ENCODE assay signal across 8 cellular contexts in the genomic region with DNA sequence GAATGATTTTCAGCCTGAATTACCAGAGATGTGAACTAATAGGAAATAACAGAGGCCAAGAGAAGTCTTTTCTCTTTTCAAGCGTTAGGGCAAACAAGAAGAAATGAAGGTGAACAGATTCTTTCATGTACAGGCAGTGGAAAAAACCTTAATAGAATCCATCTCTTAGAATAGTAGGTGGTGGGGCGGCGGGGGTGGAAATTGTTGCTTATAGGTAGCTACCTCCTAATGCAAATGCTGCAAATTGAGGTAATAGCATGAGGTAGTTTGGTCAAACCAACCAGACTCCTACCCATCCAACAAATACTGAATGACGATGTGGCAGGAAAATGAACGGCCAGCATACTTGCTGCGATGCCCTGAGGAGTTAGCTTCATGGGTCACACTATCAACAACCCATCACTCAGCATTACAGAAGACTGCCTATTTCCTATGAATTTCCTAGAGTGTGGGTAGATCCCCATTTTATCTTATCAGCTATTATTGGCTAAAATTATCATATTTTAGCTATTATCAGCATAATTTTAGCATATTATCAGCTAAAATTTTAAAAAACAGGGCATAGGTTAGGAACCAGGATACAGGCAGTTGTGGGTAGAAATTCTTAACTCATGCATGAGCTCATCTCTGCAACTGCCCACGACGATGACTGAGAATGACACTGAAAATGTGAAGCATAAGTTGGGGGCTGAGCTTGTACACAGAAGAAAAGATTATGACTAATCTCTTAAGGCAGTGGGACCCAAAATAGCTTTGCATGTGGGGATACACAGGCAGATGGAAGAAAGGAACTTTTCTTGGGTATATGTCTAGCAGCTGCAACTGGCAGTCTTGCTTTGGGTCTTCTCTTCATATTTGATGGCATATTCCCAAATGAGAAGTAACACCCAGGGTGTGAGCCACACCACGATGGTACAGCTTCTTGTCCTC.
A peak's percentile ranks its signal among the peaks of the same experiment; 100 is the strongest.
DNase-seq lines count a peak whose midpoint lies in the region; ATAC-seq and TF ChIP-seq lines count a peak whose summit lies in the region.

No MANE protein-coding gene starts in this region.

- TF ChIP-seq CTCF in WTC11 (IDR thresholded peaks at IDR 0.05), result no peak

- no peaks in the 10 kb centered on the region for H3K27me3 Mint-ChIP-seq in activated naive CD4-positive, alpha-beta T cell treated with anti-CD3 and anti-CD28 coated beads for 36 hours (ENCODE audit: low read depth)
- no peaks in the 10 kb centered on the region for H3K27me3 Mint-ChIP-seq in WTC11 (ENCODE audit: low read depth)

- POLR2A ChIA-PET in WTC11 (lab: Charles Lee), result no interaction called here

- H3K4me1 Mint-ChIP-seq in activated naive CD4-positive, alpha-beta T cell treated with anti-CD3 and anti-CD28 coated beads for 36 hours (ENCODE audit: low read depth), result peaks cover 28% of the 10 kb centered on the region
- no peaks in the 10 kb centered on the region for H3K4me1 Mint-ChIP-seq in WTC11

- no peaks in the 10 kb centered on the region for H3K9me3 Mint-ChIP-seq in activated naive CD4-positive, alpha-beta T cell treated with anti-CD3 and anti-CD28 coated beads for 36 hours
- no peaks in the 10 kb centered on the region for H3K9me3 Mint-ChIP-seq in WTC11

- peak; percentile 74 for DNase-seq in activated naive CD4-positive, alpha-beta T cell treated with anti-CD3 and anti-CD28 coated beads for 36 hours
- DNase-seq in activated naive CD4-positive, alpha-beta T cell (lab: John Stamatoyannopoulos, UW), result no peak
- peak; percentile 75 for DNase-seq in amniotic epithelial cell (ENCODE audit: low read depth)
- peak; percentile 41 to 52 for DNase-seq in stimulated activated CD4-positive, alpha-beta T cell treated with anti-CD3 and anti-CD28 coated beads, Interleukin-2, amount 100 ng/mL, for 24 hours
- DNase-seq in WTC11 (ENCODE audit: low spot score), result no peak
- DNase-seq in foreskin melanocyte, result no peak
- no peak for DNase-seq in RPMI8226

- no peak overlapping the region for H3K27ac Mint-ChIP-seq in activated naive CD4-positive, alpha-beta T cell treated with anti-CD3 and anti-CD28 coated beads for 36 hours
- no peak overlapping the region for H3K27ac Mint-ChIP-seq in WTC11

- no peak overlapping the region for H3K4me3 Mint-ChIP-seq in activated naive CD4-positive, alpha-beta T cell treated with anti-CD3 and anti-CD28 coated beads for 36 hours
- no peak overlapping the region for H3K4me3 Mint-ChIP-seq in WTC11

- intact Hi-C loops in activated naive CD4-positive, alpha-beta T cell treated with anti-CD3 and anti-CD28 coated beads for 36 hours (cut with micrococcal nuclease), result loop anchor here (1.0 to 2.0 kb wide), 5 partner anchors 21 to 418 kb away; partner anchors contain the start of gene SAV1

- CTCF ChIA-PET in activated naive CD4-positive, alpha-beta T cell treated with anti-CD3 and anti-CD28 coated beads for 36 hours (lab: Charles Lee), result interaction anchor here (0.6 to 5.5 kb wide), 14 partner anchors 11 to 418 kb away, joined by 3 to 58 read pairs (median 3); no protein-coding TSS in a partner anchor
- CTCF ChIA-PET in WTC11 (lab: Charles Lee), result interaction anchor here (1.4 to 2.8 kb wide), 5 partner anchors 9 to 162 kb away, joined by 4 to 12 read pairs (median 9); no protein-coding TSS in a partner anchor

- ATAC-seq in HG03103 (IDR thresholded peaks at IDR 0.05; ENCODE audit: low read depth, unreplicated experiment), result peak; percentile 88
- ATAC-seq in WTC11, result no peak

- H3K36me3 Mint-ChIP-seq in activated naive CD4-positive, alpha-beta T cell treated with anti-CD3 and anti-CD28 coated beads for 36 hours (ENCODE audit: low read depth), result peaks cover 44% of the 10 kb centered on the region
- peaks cover 52% of the 10 kb centered on the region for H3K36me3 Mint-ChIP-seq in WTC11

TF ChIP-seq in WTC11, 78 proteins besides CTCF, POLR2A, EP300 and RAD21:
- TF ChIP-seq, protein P1, sequence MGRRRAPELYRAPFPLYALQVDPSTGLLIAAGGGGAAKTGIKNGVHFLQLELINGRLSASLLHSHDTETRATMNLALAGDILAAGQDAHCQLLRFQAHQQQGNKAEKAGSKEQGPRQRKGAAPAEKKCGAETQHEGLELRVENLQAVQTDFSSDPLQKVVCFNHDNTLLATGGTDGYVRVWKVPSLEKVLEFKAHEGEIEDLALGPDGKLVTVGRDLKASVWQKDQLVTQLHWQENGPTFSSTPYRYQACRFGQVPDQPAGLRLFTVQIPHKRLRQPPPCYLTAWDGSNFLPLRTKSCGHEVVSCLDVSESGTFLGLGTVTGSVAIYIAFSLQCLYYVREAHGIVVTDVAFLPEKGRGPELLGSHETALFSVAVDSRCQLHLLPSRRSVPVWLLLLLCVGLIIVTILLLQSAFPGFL (CRISPR knock-in tag; IDR thresholded peaks at IDR 0.05; ENCODE audit: borderline replicate concordance), result no peak
- no peak for TF ChIP-seq SMAD4 (CRISPR knock-in tag; IDR thresholded peaks at IDR 0.05)

Comparison
In these comparisons a context has a peak if more than half of its experiments do, and no peak if none do; other contexts are left out.
1. DNase-seq: peak in activated naive CD4-positive, alpha-beta T cell treated with anti-CD3 and anti-CD28 coated beads for 36 hours (single experiment), amniotic epithelial cell (single experiment) and stimulated activated CD4-positive, alpha-beta T cell treated with anti-CD3 and anti-CD28 coated beads, Interleukin-2, amount 100 ng/mL, for 24 hours (2 of 2); none in activated naive CD4-positive, alpha-beta T cell (0 of 4), WTC11 (single experiment), foreskin melanocyte (single experiment) and RPMI8226 (single experiment).